ENCODE assay signal across 1 cellular context in the genomic region with DNA sequence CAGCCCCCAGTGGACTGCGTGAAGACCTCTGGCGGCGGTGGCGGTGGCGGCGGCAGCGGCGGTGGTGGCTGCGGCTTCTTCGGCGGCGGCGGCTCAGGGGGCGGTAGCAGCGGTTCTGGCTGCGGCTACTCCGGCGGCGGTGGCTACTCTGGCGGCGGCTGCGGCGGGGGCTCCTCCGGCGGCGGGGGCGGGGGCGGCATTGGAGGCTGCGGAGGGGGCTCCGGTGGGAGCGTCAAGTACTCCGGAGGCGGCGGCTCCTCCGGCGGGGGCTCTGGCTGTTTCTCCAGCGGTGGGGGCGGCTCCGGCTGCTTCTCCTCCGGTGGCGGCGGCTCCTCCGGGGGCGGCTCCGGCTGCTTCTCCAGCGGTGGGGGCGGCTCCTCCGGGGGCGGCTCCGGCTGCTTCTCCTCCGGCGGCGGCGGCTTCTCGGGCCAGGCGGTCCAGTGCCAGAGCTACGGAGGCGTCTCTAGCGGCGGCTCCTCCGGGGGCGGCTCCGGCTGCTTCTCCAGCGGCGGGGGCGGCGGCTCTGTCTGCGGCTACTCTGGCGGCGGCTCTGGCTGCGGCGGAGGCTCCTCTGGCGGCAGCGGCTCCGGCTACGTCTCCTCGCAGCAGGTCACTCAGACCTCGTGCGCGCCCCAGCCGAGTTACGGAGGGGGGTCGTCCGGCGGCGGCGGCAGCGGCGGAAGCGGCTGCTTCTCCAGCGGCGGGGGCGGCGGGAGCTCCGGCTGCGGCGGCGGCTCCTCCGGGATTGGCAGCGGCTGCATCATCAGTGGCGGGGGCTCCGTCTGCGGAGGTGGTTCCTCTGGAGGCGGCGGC.
A peak's percentile ranks its signal among the peaks of the same experiment; 100 is the strongest.
TF ChIP-seq lines count a peak whose summit lies in the region.

No MANE protein-coding gene starts in this region.

TF ChIP-seq in H1, 55 proteins besides CTCF, POLR2A, EP300 and RAD21:
- no peak for TF ChIP-seq HDAC6 (IDR thresholded peaks at IDR 0.05; ENCODE audit: low read depth, low read length)
- TF ChIP-seq EZH2 (IDR thresholded peaks at IDR 0.05; ENCODE audit: low read depth, low read length, severe bottlenecking): peak; percentile 20
- no peak for TF ChIP-seq YY1 (IDR thresholded peaks at IDR 0.05; ENCODE audit: low read depth, low read length)
- TF ChIP-seq MAX (IDR thresholded peaks at IDR 0.05): peak; percentile 70
- peak; percentile 36 for TF ChIP-seq E2F6 (IDR thresholded peaks at IDR 0.05)
- TF ChIP-seq KDM4A (IDR thresholded peaks at IDR 0.05; ENCODE audit: low read depth, low read length, severe bottlenecking): no peak
- no peak; the same call in 1 of the 2 replicates for TF ChIP-seq SUZ12 (IDR thresholded peaks at IDR 0.05; ENCODE audit: low read length)
